Comparison of ENCODE assay signal across 25 cellular contexts in the genomic region with DNA sequence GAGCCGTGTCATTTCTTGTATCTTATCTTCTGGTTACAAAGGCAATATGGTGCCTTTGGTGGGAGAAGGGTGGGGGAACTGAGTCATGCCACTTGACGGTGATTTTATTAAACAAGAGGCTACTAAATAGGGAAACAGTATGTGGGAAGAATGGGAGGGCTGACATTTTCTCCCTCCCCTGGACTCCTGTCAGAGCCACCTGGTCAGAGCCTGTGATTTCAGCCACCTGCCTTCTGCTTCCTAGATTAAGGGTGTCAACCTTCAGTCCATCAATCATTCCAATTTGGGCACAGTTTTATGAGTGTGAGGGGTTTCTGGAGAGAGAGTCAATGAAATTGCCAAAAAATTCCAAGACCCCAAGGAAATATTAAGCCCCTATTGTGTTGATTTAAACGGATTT.
DNase-seq lines count a peak whose midpoint lies in the region; ATAC-seq, FAIRE-seq and TF ChIP-seq lines count a peak whose summit lies in the region.
"Had no signal": no experiment of that assay in that cellular context is flagged by ENCODE, and none has a peak within 500 bp of the region (broad histone marks: within the 10 kb centered on the region; RNA-seq: fewer than 3 reads in every experiment).

No MANE protein-coding gene starts in this region.

- POLR2A ChIA-PET in T-cell (lab: Charles Lee) = no interaction called here

- H3K4me3 Mint-ChIP-seq in endothelial cell (ENCODE audit: unreplicated experiment) = peak overlapping the region; percentile 29
- H3K4me3 Mint-ChIP-seq in stimulated activated memory B cell treated with anti-CD40 and anti-IgM and Interleukin-4, amounts not matched to agents 10 μg/mL and 1 μg/mL and 100 μg/mL, for 72 hours = no peak overlapping the region
- H3K4me3 Mint-ChIP-seq in T-cell = no peak overlapping the region
- H3K4me3 Mint-ChIP-seq: CD4-positive, alpha-beta memory T cell; CD4-positive, CD25-positive, alpha-beta regulatory T cell; CD8-positive, alpha-beta memory T cell had no signal

- no peak for FAIRE-seq in frontal cortex (lab: Jason Lieb, UNC)
- FAIRE-seq: A204.1, GM12878, GM12892, GM18507 had no signal

- no peak overlapping the region for H3K27ac Mint-ChIP-seq in endothelial cell (ENCODE audit: unreplicated experiment)
- H3K27ac Mint-ChIP-seq in stimulated activated memory B cell treated with anti-CD40 and anti-IgM and Interleukin-4, amounts not matched to agents 10 μg/mL and 1 μg/mL and 100 μg/mL, for 72 hours = peak overlapping the region; percentile 28
- no peak overlapping the region for H3K27ac Mint-ChIP-seq in T-cell
- H3K27ac Mint-ChIP-seq: CD14-positive monocyte; CD4-positive, CD25-positive, alpha-beta regulatory T cell had no signal

- DNase-seq in endothelial cell (ENCODE audit: low spot score) (no peak), left kidney (ENCODE audit: low read depth, low spot score) (peak; percentile 26), T-cell (no peak), frontal cortex (ENCODE audit: low spot score in 2 of 2) (no peak)
- DNase-seq: 8988T; ACHN; BE2C; C1 segment of cervical spinal cord; CD4-positive, alpha-beta memory T cell; CD4-positive, CD25-positive, alpha-beta regulatory T cell; CD8-positive, alpha-beta memory T cell; COR-L47; DMS 273 treated with DMSO at 0.1 percent for 48 hours; DMS153; DMS53; DMS79; DND-41; EL; GDM1 had no signal

- CTCF ChIA-PET in T-cell (lab: Charles Lee) = no interaction called here

- H3K4me1 Mint-ChIP-seq in endothelial cell (ENCODE audit: unreplicated experiment) (no peaks in the 10 kb centered on the region), T-cell (peaks cover under 1 to 12% (median 11%) of the 10 kb centered on the region in 3 donors)
- peaks cover 12% of the 10 kb centered on the region for H3K4me1 Mint-ChIP-seq in stimulated activated memory B cell treated with anti-CD40 and anti-IgM and Interleukin-4, amounts not matched to agents 10 μg/mL and 1 μg/mL and 100 μg/mL, for 72 hours

- H3K36me3 Mint-ChIP-seq in endothelial cell (ENCODE audit: low read depth, unreplicated experiment) (peaks cover 52% of the 10 kb centered on the region), T-cell (no peaks in the 10 kb centered on the region)
- peaks cover 20% of the 10 kb centered on the region for H3K36me3 Mint-ChIP-seq in stimulated activated memory B cell treated with anti-CD40 and anti-IgM and Interleukin-4, amounts not matched to agents 10 μg/mL and 1 μg/mL and 100 μg/mL, for 72 hours
- H3K36me3 Mint-ChIP-seq: CD4-positive, alpha-beta memory T cell; CD4-positive, CD25-positive, alpha-beta regulatory T cell; CD8-positive, alpha-beta memory T cell had no signal

- no peak for ATAC-seq in stimulated activated memory B cell treated with anti-CD40 and anti-IgM and Interleukin-4, amounts not matched to agents 10 μg/mL and 1 μg/mL and 100 μg/mL, for 72 hours
- no peak for ATAC-seq in T-cell (replicated peaks in 1 of 4)
- ATAC-seq: GM12878 had no signal

- no peak for TF ChIP-seq CTCF in endothelial cell (IDR thresholded peaks at IDR 0.05; ENCODE audit: unreplicated experiment)

- H3K9me3 Mint-ChIP-seq in endothelial cell (ENCODE audit: unreplicated experiment) = no peaks in the 10 kb centered on the region
- H3K9me3 Mint-ChIP-seq in stimulated activated memory B cell treated with anti-CD40 and anti-IgM and Interleukin-4, amounts not matched to agents 10 μg/mL and 1 μg/mL and 100 μg/mL, for 72 hours = no peaks in the 10 kb centered on the region
- no peaks in the 10 kb centered on the region for H3K9me3 Mint-ChIP-seq in T-cell
- H3K9me3 Mint-ChIP-seq: CD4-positive, CD25-positive, alpha-beta regulatory T cell; CD8-positive, alpha-beta memory T cell had no signal

- H3K27me3 Mint-ChIP-seq in endothelial cell (ENCODE audit: unreplicated experiment) (peaks cover 4% of the 10 kb centered on the region), T-cell (no peaks in the 10 kb centered on the region)
- no peaks in the 10 kb centered on the region for H3K27me3 Mint-ChIP-seq in stimulated activated memory B cell treated with anti-CD40 and anti-IgM and Interleukin-4, amounts not matched to agents 10 μg/mL and 1 μg/mL and 100 μg/mL, for 72 hours
- H3K27me3 Mint-ChIP-seq: CD4-positive, alpha-beta memory T cell; CD4-positive, CD25-positive, alpha-beta regulatory T cell had no signal
